Comparison of ENCODE assay signal across 17 cellular contexts in genomic region chr16:17432902-17433576, GRCh38. TPM values are rescaled to one million over a fixed set of nuclear protein-coding genes. Genes with fewer than 3 reads are reported as not detected.
A peak's percentile ranks its signal among the peaks of the same experiment; 100 is the strongest.
DNase-seq lines count a peak whose midpoint lies in the region; ATAC-seq and TF ChIP-seq lines count a peak whose summit lies in the region.
"Had no signal": no experiment of that assay in that cellular context is flagged by ENCODE, and none has a peak within 500 bp of the region (broad histone marks: within the 10 kb centered on the region; RNA-seq: fewer than 3 reads in every experiment).

No MANE protein-coding gene starts in this region.

- H3K4me1 ChIP-seq in DOHH2 (ENCODE audit: control insufficient read depth, low read length) (peaks cover 64% of the 10 kb centered on the region), left ventricle myocardium inferior (peaks cover 18% of the 10 kb centered on the region), A673 (ENCODE audit: insufficient read depth, low read length, poor library complexity, severe bottlenecking) (no peaks in the 10 kb centered on the region)
- H3K4me1 ChIP-seq: parathyroid adenoma had no signal

- peaks cover under 1% of the 10 kb centered on the region for H3K27me3 Mint-ChIP-seq in brain

- H3K27ac Mint-ChIP-seq in brain: peak overlapping the region in 3 of 5 experiments; percentile 35 to 72 (median 56)
- H3K27ac Mint-ChIP-seq: GM23338 had no signal

- H3K4me3 ChIP-seq in DOHH2 (ENCODE audit: low read length) (peak overlapping the region; percentile 42), left ventricle myocardium inferior (no peak overlapping the region), skin epidermis (no peak overlapping the region), A673 (ENCODE audit: low read depth, low read length, poor library complexity, severe bottlenecking) (no peak overlapping the region)
- H3K4me3 ChIP-seq: BLaER1, gastrocnemius medialis, GM23338, mucosa of descending colon, transverse colon had no signal

- DNase-seq in left ventricle myocardium inferior: no peak
- DNase-seq in A673 (ENCODE audit: low spot score): no peak
- DNase-seq in cerebellar cortex (ENCODE audit: low spot score): no peak
- DNase-seq: gastrocnemius medialis, mucosa of descending colon, MV-4-11, NCI-H748 treated with DMSO at 0.1 percent for 48 hours, transverse colon had no signal

- ATAC-seq in GM18498 (IDR thresholded peaks at IDR 0.05; ENCODE audit: unreplicated experiment): no peak
- no peak for ATAC-seq in GM18861 (IDR thresholded peaks at IDR 0.05; ENCODE audit: unreplicated experiment)
- ATAC-seq: Panc1 had no signal

- peaks cover 3% of the 10 kb centered on the region; the same call in 1 of the 2 replicates for H3K36me3 ChIP-seq in DOHH2 (ENCODE audit: control insufficient read depth, low read length)
- H3K36me3 ChIP-seq in left ventricle myocardium inferior: no peaks in the 10 kb centered on the region
- H3K36me3 ChIP-seq in A673 (ENCODE audit: insufficient read depth, low read length, poor library complexity, severe bottlenecking): no peaks in the 10 kb centered on the region
- H3K36me3 ChIP-seq: gastrocnemius medialis, transverse colon had no signal

- peaks cover 20% of the 10 kb centered on the region for H3F3A ChIP-seq in DOHH2 (ENCODE audit: control insufficient read depth, insufficient read depth)

- BruUV-seq in A673 (replicated peaks; lab: Mats Ljungman, UMichigan): no TSS peak

- H3K27ac ChIP-seq in DOHH2 (ENCODE audit: low read depth, low read length) (peak overlapping the region; percentile 4), left ventricle myocardium inferior (replicated peaks) (peak overlapping the region; percentile 79), skin epidermis (peak overlapping the region in 12 of 21 experiments; percentile 8 to 78 (median 32)), A673 (ENCODE audit: low read depth, low read length, poor library complexity, severe bottlenecking) (no peak overlapping the region)
- H3K27ac ChIP-seq: BLaER1, parathyroid adenoma had no signal

- intact Hi-C loops in left ventricle myocardium inferior (cut with micrococcal nuclease): no loop called here
- intact Hi-C loops in A673 (cut with micrococcal nuclease; ENCODE audit: unreplicated experiment): no loop called here

- POLR2A ChIA-PET in A673 (lab: Charles Lee; ENCODE audit: low non-redundant PET): no interaction called here

- H4K20me1 ChIP-seq in DOHH2 (ENCODE audit: control insufficient read depth, insufficient read depth, low read depth, low read length): no peaks in the 10 kb centered on the region

- peaks cover 52% of the 10 kb centered on the region for H3K4me1 Mint-ChIP-seq in brain

- H3K9me2 ChIP-seq in DOHH2 (replicated peaks; ENCODE audit: control insufficient read depth, low read length): no peaks in the 10 kb centered on the region

- H3K9me3 ChIP-seq in DOHH2 (ENCODE audit: control insufficient read depth, insufficient read depth, low read length): no peaks in the 10 kb centered on the region
- H3K9me3 ChIP-seq in left ventricle myocardium inferior (replicated peaks): no peaks in the 10 kb centered on the region
- H3K9me3 ChIP-seq in A673 (ENCODE audit: low read depth, low read length, poor library complexity, severe bottlenecking): no peaks in the 10 kb centered on the region
- H3K9me3 ChIP-seq: gastrocnemius medialis, mucosa of descending colon, transverse colon had no signal

- CTCF ChIA-PET in A673 (lab: Charles Lee): no interaction called here

- no peak overlapping the region for H3K4me3 Mint-ChIP-seq in brain
- H3K4me3 Mint-ChIP-seq: GM23338 had no signal

- peak overlapping the region; percentile 52 for H3K4me2 ChIP-seq in DOHH2 (ENCODE audit: low read length)
- H3K4me2 ChIP-seq: BLaER1 had no signal

- H3K79me2 ChIP-seq in DOHH2 (ENCODE audit: control insufficient read depth, low read length): peaks cover 69% of the 10 kb centered on the region
- H3K79me2 ChIP-seq: parathyroid adenoma had no signal

- no peaks in the 10 kb centered on the region for H3K27me3 ChIP-seq in DOHH2 (ENCODE audit: control insufficient read depth, low read length)
- no peaks in the 10 kb centered on the region for H3K27me3 ChIP-seq in left ventricle myocardium inferior (ENCODE audit: low read depth)
- H3K27me3 ChIP-seq in A673 (replicated peaks; ENCODE audit: insufficient read depth, low read depth, low read length, poor library complexity): no peaks in the 10 kb centered on the region
- H3K27me3 ChIP-seq: BLaER1, gastrocnemius medialis, transverse colon had no signal

- TF ChIP-seq CTCF in DOHH2 (IDR thresholded peaks at IDR 0.05; ENCODE audit: low read depth, low read length, poor library complexity, severe bottlenecking) (no peak), brain (conservative IDR thresholded peaks at IDR 0.05) (no peak), left ventricle myocardium inferior (IDR thresholded peaks at IDR 0.05; ENCODE audit: borderline replicate concordance) (no peak), A673 (conservative IDR thresholded peaks at IDR 0.05; ENCODE audit: low read depth, low read length) (no peak)

- H3K9me3 Mint-ChIP-seq in brain: peaks cover 0 to 3% (median 2%) of the 10 kb centered on the region in 5 experiments
- H3K9me3 Mint-ChIP-seq: GM23338 had no signal

- peaks cover 64% of the 10 kb centered on the region for H3K36me3 Mint-ChIP-seq in brain

RNA-seq across cellular contexts. Expression of gene XYLT1, which starts 37.7 kb away (rescaled TPM):
- 10.4 TPM for polyA plus RNA-seq in brain (ENCODE audit: insufficient read depth, low read depth, low replicate concordance)
- total RNA-seq in left ventricle myocardium inferior: 1.4 TPM
- total RNA-seq in A673 (2021): 0.13 and 0.64 TPM in 2 replicates
